ENCODE assay signal across 1 cellular context in genomic region chr9:14692536-14692917, GRCh38.
TF ChIP-seq lines count a peak whose summit lies in the region.

No MANE protein-coding gene starts in this region.

TF ChIP-seq in SK-N-SH, 30 proteins besides CTCF, POLR2A, EP300 and RAD21 (continued from another document):
- TF ChIP-seq YY1 (IDR thresholded peaks at IDR 0.05; ENCODE audit: low read depth) (no peak), RFX5 (IDR thresholded peaks at IDR 0.05; ENCODE audit: low read length) (no peak)
